Comparison of ENCODE assay signal across 12 cellular contexts in the genomic region with DNA sequence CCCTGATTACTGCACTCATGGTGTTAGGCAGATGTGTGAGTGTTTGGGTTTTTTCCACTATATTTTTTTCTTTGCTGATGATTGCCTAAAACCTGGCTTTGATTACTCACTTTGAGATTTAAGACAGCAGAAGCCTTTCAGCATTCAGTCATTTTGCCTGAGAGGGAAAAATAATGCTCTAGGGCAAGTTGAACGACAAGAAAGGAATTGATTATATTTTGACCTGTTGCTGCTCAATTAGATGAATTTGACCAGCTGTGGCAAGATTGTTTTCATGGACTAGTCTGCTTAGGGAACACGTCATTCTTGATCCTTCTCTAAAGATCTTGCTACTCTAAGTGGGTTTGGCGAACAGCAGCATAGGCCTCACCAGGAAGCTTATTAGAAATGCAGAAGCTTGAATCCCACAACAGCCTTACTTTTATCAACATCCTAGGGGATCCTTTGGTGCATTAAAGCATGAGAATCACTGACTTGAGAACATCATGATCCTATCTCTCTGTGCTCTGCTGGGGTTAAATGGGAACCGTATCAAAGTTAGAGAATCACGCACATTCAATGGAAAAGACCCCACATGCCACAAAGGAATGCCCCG.
"Had no signal": no experiment of that assay in that cellular context is flagged by ENCODE, and none has a peak within 500 bp of the region (broad histone marks: within the 10 kb centered on the region; RNA-seq: fewer than 3 reads in every experiment).

No MANE protein-coding gene starts in this region.

- H3K4me3 Mint-ChIP-seq: activated CD4-positive, alpha-beta memory T cell treated with anti-CD3 and anti-CD28 coated beads, Interleukin-2, amount 10 ng/mL, durations not matched to agents 7 days and 5 days; activated naive CD8-positive, alpha-beta T cell treated with anti-CD3 and anti-CD28 coated beads for 36 hours; stimulated activated naive CD8-positive, alpha-beta T cell treated with anti-CD3 and anti-CD28 coated beads, Interleukin-15, amount 100 ng/mL, for 72 hours had no signal

- H3K4me3 ChIP-seq: skin epidermis, testis, vagina had no signal

- H3K36me3 ChIP-seq: vagina had no signal

- H3K27me3 Mint-ChIP-seq: activated CD4-positive, alpha-beta memory T cell treated with anti-CD3 and anti-CD28 coated beads, Interleukin-2, amount 10 ng/mL, durations not matched to agents 7 days and 5 days; activated naive CD8-positive, alpha-beta T cell treated with anti-CD3 and anti-CD28 coated beads for 36 hours; stimulated activated naive CD8-positive, alpha-beta T cell treated with anti-CD3 and anti-CD28 coated beads, Interleukin-15, amount 100 ng/mL, for 72 hours had no signal

- H3K27ac Mint-ChIP-seq: activated CD4-positive, alpha-beta memory T cell treated with anti-CD3 and anti-CD28 coated beads, Interleukin-2, amount 10 ng/mL, durations not matched to agents 7 days and 5 days; activated naive CD8-positive, alpha-beta T cell treated with anti-CD3 and anti-CD28 coated beads for 36 hours; stimulated activated naive CD8-positive, alpha-beta T cell treated with anti-CD3 and anti-CD28 coated beads, Interleukin-15, amount 100 ng/mL, for 72 hours had no signal

- H3K4me1 ChIP-seq: testis, vagina had no signal

- H3K9me3 ChIP-seq: testis, vagina had no signal

- H3K27me3 ChIP-seq: testis, vagina had no signal

- H3K36me3 Mint-ChIP-seq: activated naive CD8-positive, alpha-beta T cell treated with anti-CD3 and anti-CD28 coated beads for 36 hours had no signal

- DNase-seq: activated CD4-positive, alpha-beta memory T cell treated with anti-CD3 and anti-CD28 coated beads, Interleukin-2, amount 10 ng/mL, durations not matched to agents 7 days and 5 days; activated gamma-delta T cell treated with Interleukin-2 at 50 U/mL for 16 hours; activated naive CD8-positive, alpha-beta T cell treated with anti-CD3 and anti-CD28 coated beads for 36 hours; activated T-cell treated with anti-CD3 and anti-CD28 coated beads, Interleukin-2, amount 50 U/mL, for 48 hours; anterior cingulate cortex; kidney glomerular epithelial cell; stimulated activated CD4-positive, alpha-beta T cell treated with anti-CD3 and anti-CD28 coated beads, Interleukin-4, amount 100 ng/mL, for 4 hours; stimulated activated naive CD8-positive, alpha-beta T cell treated with anti-CD3 and anti-CD28 coated beads, Interleukin-15, amount 100 ng/mL, for 72 hours; T-helper 9 cell; testis had no signal

- H3K9me3 Mint-ChIP-seq: activated CD4-positive, alpha-beta memory T cell treated with anti-CD3 and anti-CD28 coated beads, Interleukin-2, amount 10 ng/mL, durations not matched to agents 7 days and 5 days; activated naive CD8-positive, alpha-beta T cell treated with anti-CD3 and anti-CD28 coated beads for 36 hours; stimulated activated naive CD8-positive, alpha-beta T cell treated with anti-CD3 and anti-CD28 coated beads, Interleukin-15, amount 100 ng/mL, for 72 hours had no signal

- ATAC-seq: stimulated activated naive CD8-positive, alpha-beta T cell treated with anti-CD3 and anti-CD28 coated beads, Interleukin-15, amount 100 ng/mL, for 72 hours had no signal

- H3K27ac ChIP-seq: skin epidermis, testis, vagina had no signal
